14 cellular contexts compared by ENCODE assay signal in genomic region chr10:78843495-78843894, GRCh38.
A peak's percentile ranks its signal among the peaks of the same experiment; 100 is the strongest.
DNase-seq lines count a peak whose midpoint lies in the region; ATAC-seq lines count a peak whose summit lies in the region.
"Had no signal": no experiment of that assay in that cellular context is flagged by ENCODE, and none has a peak within 500 bp of the region (broad histone marks: within the 10 kb centered on the region; RNA-seq: fewer than 3 reads in every experiment).

No MANE protein-coding gene starts in this region.

- no peaks in the 10 kb centered on the region for H3K4me1 Mint-ChIP-seq in activated naive CD8-positive, alpha-beta T cell treated with anti-CD3 and anti-CD28 coated beads, Interleukin-2, amount 50 U/mL, for 24 hours
- no peaks in the 10 kb centered on the region for H3K4me1 Mint-ChIP-seq in activated naive CD8-positive, alpha-beta T cell treated with anti-CD3 and anti-CD28 coated beads for 36 hours
- H3K4me1 Mint-ChIP-seq: CD4-positive, CD25-positive, alpha-beta regulatory T cell; GM23338; IgD-negative memory B cell had no signal

- no peaks in the 10 kb centered on the region for H3K9me3 ChIP-seq in HAP-1

- H3K4me3 Mint-ChIP-seq in activated naive CD8-positive, alpha-beta T cell treated with anti-CD3 and anti-CD28 coated beads, Interleukin-2, amount 50 U/mL, for 24 hours = no peak overlapping the region
- no peak overlapping the region for H3K4me3 Mint-ChIP-seq in activated naive CD8-positive, alpha-beta T cell treated with anti-CD3 and anti-CD28 coated beads for 36 hours
- H3K4me3 Mint-ChIP-seq: GM23338, IgD-negative memory B cell had no signal

- no peaks in the 10 kb centered on the region for H3K27me3 ChIP-seq in HAP-1 (ENCODE audit: low read depth)
- H3K27me3 ChIP-seq: BLaER1 treated with 17β-estradiol and CSF1 and Interleukin-3, amounts not matched to agents 10 nM and 100 nM had no signal

- in situ Hi-C loops in HAP-1 (cut with MboI; ENCODE audit: low sequenced_read_pairs) = no loop called here

- no peaks in the 10 kb centered on the region for H3K9me3 Mint-ChIP-seq in activated naive CD8-positive, alpha-beta T cell treated with anti-CD3 and anti-CD28 coated beads, Interleukin-2, amount 50 U/mL, for 24 hours
- H3K9me3 Mint-ChIP-seq in activated naive CD8-positive, alpha-beta T cell treated with anti-CD3 and anti-CD28 coated beads for 36 hours = no peaks in the 10 kb centered on the region

- no peaks in the 10 kb centered on the region for H3K36me3 Mint-ChIP-seq in activated naive CD8-positive, alpha-beta T cell treated with anti-CD3 and anti-CD28 coated beads, Interleukin-2, amount 50 U/mL, for 24 hours (ENCODE audit: low read depth)
- no peaks in the 10 kb centered on the region for H3K36me3 Mint-ChIP-seq in activated naive CD8-positive, alpha-beta T cell treated with anti-CD3 and anti-CD28 coated beads for 36 hours
- H3K36me3 Mint-ChIP-seq: CD4-positive, CD25-positive, alpha-beta regulatory T cell; IgD-negative memory B cell had no signal

- peaks cover 1% of the 10 kb centered on the region for H3K27me3 Mint-ChIP-seq in activated naive CD8-positive, alpha-beta T cell treated with anti-CD3 and anti-CD28 coated beads, Interleukin-2, amount 50 U/mL, for 24 hours
- no peaks in the 10 kb centered on the region for H3K27me3 Mint-ChIP-seq in activated naive CD8-positive, alpha-beta T cell treated with anti-CD3 and anti-CD28 coated beads for 36 hours

- H3K27ac Mint-ChIP-seq in activated naive CD8-positive, alpha-beta T cell treated with anti-CD3 and anti-CD28 coated beads, Interleukin-2, amount 50 U/mL, for 24 hours = no peak overlapping the region
- no peak overlapping the region for H3K27ac Mint-ChIP-seq in activated naive CD8-positive, alpha-beta T cell treated with anti-CD3 and anti-CD28 coated beads for 36 hours
- H3K27ac Mint-ChIP-seq: GM23338, IgD-negative memory B cell had no signal

- no peaks in the 10 kb centered on the region for H3K4me1 ChIP-seq in HAP-1

- DNase-seq in DMS53 (lab: John Stamatoyannopoulos, UW) (peak; percentile 16), DMS53 treated with DMSO at 0.1 percent for 48 hours (lab: John Stamatoyannopoulos, UW; ENCODE audit: unreplicated experiment) (no peak), NAMALWA (ENCODE audit: low spot score) (peak; percentile 1), HAP-1 (ENCODE audit: low spot score in 2 of 2) (no peak)
- DNase-seq in activated naive CD8-positive, alpha-beta T cell treated with anti-CD3 and anti-CD28 coated beads, Interleukin-2, amount 50 U/mL, for 24 hours = no peak
- no peak for DNase-seq in activated naive CD8-positive, alpha-beta T cell treated with anti-CD3 and anti-CD28 coated beads for 36 hours
- DNase-seq: CD4-positive, CD25-positive, alpha-beta regulatory T cell; DMS79; H7 had no signal

- peak; percentile 25 for ATAC-seq in activated naive CD8-positive, alpha-beta T cell treated with anti-CD3 and anti-CD28 coated beads, Interleukin-2, amount 50 U/mL, for 24 hours
- ATAC-seq in esophagus mucosa = peak; percentile 87
- ATAC-seq in HG02885 (IDR thresholded peaks at IDR 0.05; ENCODE audit: poor library complexity, unreplicated experiment) = no peak
- ATAC-seq: GM23338 had no signal

- no peak overlapping the region for H3K4me3 ChIP-seq in HAP-1
- H3K4me3 ChIP-seq: BLaER1 treated with 17β-estradiol and CSF1 and Interleukin-3, amounts not matched to agents 10 nM and 100 nM; GM23338 had no signal

- H3K36me3 ChIP-seq in HAP-1 (replicated peaks) = no peaks in the 10 kb centered on the region
- H3K36me3 ChIP-seq: BLaER1 treated with 17β-estradiol and CSF1 and Interleukin-3, amounts not matched to agents 10 nM and 100 nM had no signal

Comparison
In these comparisons a context has a peak if more than half of its experiments do, and no peak if none do; other contexts are left out.
1. DNase-seq: peak in DMS53 (single experiment) and NAMALWA (single experiment); none in DMS53 treated with DMSO at 0.1 percent for 48 hours (single experiment), activated naive CD8-positive, alpha-beta T cell treated with anti-CD3 and anti-CD28 coated beads, Interleukin-2, amount 50 U/mL, for 24 hours (single experiment), activated naive CD8-positive, alpha-beta T cell treated with anti-CD3 and anti-CD28 coated beads for 36 hours (single experiment) and HAP-1 (0 of 2).